ENCODE assay signal across 10 cellular contexts in the genomic region with DNA sequence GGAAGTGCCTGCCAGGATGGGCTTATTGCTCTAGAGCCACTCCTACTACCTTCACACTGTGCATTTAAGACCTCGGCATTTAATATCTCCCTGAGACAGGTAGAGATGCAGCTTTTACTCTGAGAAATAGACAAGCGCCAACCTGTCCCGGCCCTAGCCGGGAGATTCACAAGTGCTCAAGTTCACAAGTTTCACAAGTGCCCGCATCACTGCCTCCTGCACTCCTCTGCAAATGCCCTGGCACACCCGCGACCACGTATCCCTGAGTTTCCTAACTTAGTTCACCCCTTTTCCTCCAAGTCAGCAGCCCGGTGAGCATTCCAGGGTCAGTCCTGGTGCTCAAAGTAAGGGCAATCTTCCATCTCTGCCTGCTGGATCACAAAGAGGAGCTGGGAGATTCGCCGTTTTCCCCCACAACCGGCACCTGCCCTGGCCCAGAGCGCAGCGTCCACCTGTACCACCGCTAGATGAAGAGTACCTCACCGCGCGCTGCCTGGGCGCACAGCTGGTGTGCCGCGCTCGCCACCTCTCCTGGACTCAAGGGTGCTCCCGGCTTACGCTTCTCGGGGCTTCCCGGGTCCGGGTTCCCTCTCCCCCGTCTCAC.
DNase-seq lines count a peak whose midpoint lies in the region; ATAC-seq and TF ChIP-seq lines count a peak whose summit lies in the region.
"Had no signal": no experiment of that assay in that cellular context is flagged by ENCODE, and none has a peak within 500 bp of the region (broad histone marks: within the 10 kb centered on the region; RNA-seq: fewer than 3 reads in every experiment).

No MANE protein-coding gene starts in this region.

- TF ChIP-seq CTCF in brain microvascular endothelial cell (IDR thresholded peaks at IDR 0.05; ENCODE audit: low read depth, low read length, missing control alignments): no peak

- H3K4me1 Mint-ChIP-seq in stimulated activated effector memory CD8-positive, alpha-beta T cell treated with anti-CD3 and anti-CD28 coated beads, Interleukin-12 subunit alpha, Interleukin-12 subunit beta, amount 100 ng/mL, for 72 hours: peaks cover 12% of the 10 kb centered on the region

- no peak overlapping the region for H3K27ac Mint-ChIP-seq in stimulated activated effector memory CD8-positive, alpha-beta T cell treated with anti-CD3 and anti-CD28 coated beads, Interleukin-12 subunit alpha, Interleukin-12 subunit beta, amount 100 ng/mL, for 72 hours

- H3K4me3 ChIP-seq in brain microvascular endothelial cell (ENCODE audit: low read depth, low read length): peak overlapping the region; percentile 51

- no peaks in the 10 kb centered on the region for H3K9me3 Mint-ChIP-seq in stimulated activated effector memory CD8-positive, alpha-beta T cell treated with anti-CD3 and anti-CD28 coated beads, Interleukin-12 subunit alpha, Interleukin-12 subunit beta, amount 100 ng/mL, for 72 hours
- H3K9me3 Mint-ChIP-seq: activated naive CD4-positive, alpha-beta T cell treated with anti-CD3 and anti-CD28 coated beads, Interleukin-2, amount 50 U/mL, for 72 hours had no signal

- DNase-seq in NCI-H2029 treated with DMSO at 0.1 percent for 48 hours (lab: John Stamatoyannopoulos, UW) (peak; percentile 4), NCI-H2029 (lab: John Stamatoyannopoulos, UW) (no peak), brain microvascular endothelial cell (no peak), iPS-NIHi11 (ENCODE audit: low spot score) (peak; percentile 40), ACHN (no peak)
- DNase-seq in stimulated activated effector memory CD8-positive, alpha-beta T cell treated with anti-CD3 and anti-CD28 coated beads, Interleukin-12 subunit alpha, Interleukin-12 subunit beta, amount 100 ng/mL, for 72 hours (ENCODE audit: low spot score in 2 of 2): no peak
- no peak for DNase-seq in stimulated activated CD4-positive, alpha-beta T cell treated with anti-CD3 and anti-CD28 coated beads, Interleukin-4, amount 100 ng/mL, for 24 hours
- DNase-seq: NCI-H1436 treated with DMSO at 0.1 percent for 48 hours had no signal

- H3K36me3 ChIP-seq in brain microvascular endothelial cell (replicated peaks): no peaks in the 10 kb centered on the region

- H3K36me3 Mint-ChIP-seq in stimulated activated effector memory CD8-positive, alpha-beta T cell treated with anti-CD3 and anti-CD28 coated beads, Interleukin-12 subunit alpha, Interleukin-12 subunit beta, amount 100 ng/mL, for 72 hours: no peaks in the 10 kb centered on the region

- H3K27me3 ChIP-seq in brain microvascular endothelial cell (replicated peaks): peaks cover 12% of the 10 kb centered on the region

- peak overlapping the region; percentile 16 for H3K4me3 Mint-ChIP-seq in stimulated activated effector memory CD8-positive, alpha-beta T cell treated with anti-CD3 and anti-CD28 coated beads, Interleukin-12 subunit alpha, Interleukin-12 subunit beta, amount 100 ng/mL, for 72 hours

- no peak overlapping the region for H3K27ac ChIP-seq in brain microvascular endothelial cell

- in situ Hi-C loops in brain microvascular endothelial cell (cut with HindIII; ENCODE audit: low pct_ligation_motif_present, low sequenced_read_pairs) (no loop called here), ACHN (cut with HindIII; ENCODE audit: low pct_ligation_motif_present, low pct_unique_long_range_greater_than_20kb, low sequenced_read_pairs) (no loop called here)

- ATAC-seq in stimulated activated effector memory CD8-positive, alpha-beta T cell treated with anti-CD3 and anti-CD28 coated beads, Interleukin-12 subunit alpha, Interleukin-12 subunit beta, amount 100 ng/mL, for 72 hours: peak; percentile 31
- ATAC-seq in GM19397 (IDR thresholded peaks at IDR 0.05; ENCODE audit: unreplicated experiment): no peak

Comparison
In these comparisons a context has a peak if more than half of its experiments do, and no peak if none do; other contexts are left out.
1. DNase-seq: peak in NCI-H2029 treated with DMSO at 0.1 percent for 48 hours (single experiment) and iPS-NIHi11 (single experiment); none in NCI-H2029 (single experiment), brain microvascular endothelial cell (single experiment), stimulated activated effector memory CD8-positive, alpha-beta T cell treated with anti-CD3 and anti-CD28 coated beads, Interleukin-12 subunit alpha, Interleukin-12 subunit beta, amount 100 ng/mL, for 72 hours (0 of 2), stimulated activated CD4-positive, alpha-beta T cell treated with anti-CD3 and anti-CD28 coated beads, Interleukin-4, amount 100 ng/mL, for 24 hours (single experiment) and ACHN (single experiment).